8 cellular contexts compared by ENCODE assay signal in genomic region chr16:89246383-89246902, GRCh38. TPM values are rescaled to one million over a fixed set of nuclear protein-coding genes. Genes with fewer than 3 reads are reported as not detected.
DNase-seq lines count a peak whose midpoint lies in the region; ATAC-seq and TF ChIP-seq lines count a peak whose summit lies in the region.

No MANE protein-coding gene starts in this region.

- POLR2A ChIA-PET in AG04449 (lab: Yijun Ruan, JAX) = interaction anchor here (1.2 kb wide), 1 partner anchor 10 kb away, joined by 3 read pairs; no protein-coding TSS in a partner anchor

- H3K27ac ChIP-seq in mammary epithelial cell (ENCODE audit: insufficient read depth, low read depth, low read length) = no peak overlapping the region

- DNase-seq in AG04449 (ENCODE audit: low read depth, low spot score) (no peak), HFFc6 (no peak), mammary epithelial cell (no peak), mesothelial cell of epicardium (ENCODE audit: low spot score in 2 of 2, unreplicated experiment in 2 of 2) (no peak), HT-29 (ENCODE audit: low spot score) (no peak)
- DNase-seq in stimulated activated CD4-positive, alpha-beta T cell treated with anti-CD3 and anti-CD28 coated beads, Interleukin-4, amount 100 ng/mL, for 4 hours = no peak

- H3K27me3 Mint-ChIP-seq in HFFc6 (ENCODE audit: insufficient read depth) = peaks cover 4% of the 10 kb centered on the region
- peaks cover 4% of the 10 kb centered on the region for H3K27me3 Mint-ChIP-seq in mesothelial cell of epicardium (ENCODE audit: low read depth)

- peak overlapping the region; percentile 98 for H3K4me2 ChIP-seq in mammary epithelial cell (ENCODE audit: insufficient read depth, low read depth, low read length)

- no peaks in the 10 kb centered on the region for H3K36me3 ChIP-seq in mammary epithelial cell (ENCODE audit: insufficient read depth, low read length)

- H3K4me3 Mint-ChIP-seq in HFFc6 (peak overlapping the region; percentile 73), mesothelial cell of epicardium (peak overlapping the region; percentile 66)

- no peaks in the 10 kb centered on the region for H4K20me1 ChIP-seq in mammary epithelial cell (ENCODE audit: insufficient read depth, low read length)

- H3K9ac ChIP-seq in mammary epithelial cell (ENCODE audit: insufficient read depth, low read length) = no peak overlapping the region

- no peaks in the 10 kb centered on the region for H3K27me3 ChIP-seq in mammary epithelial cell (ENCODE audit: insufficient read depth, low read length)

- H3K79me2 ChIP-seq in mammary epithelial cell (ENCODE audit: insufficient read depth, low read length) = peaks cover 6% of the 10 kb centered on the region

- CTCF ChIA-PET in AG04449 (lab: Yijun Ruan, JAX) (interaction anchor here (0.9 to 2.5 kb wide), 2 partner anchors 43 to 310 kb away, joined by 3 to 8 read pairs; no protein-coding TSS in a partner anchor), mammary epithelial cell (lab: Charles Lee; ENCODE audit: low non-redundant PET) (no interaction called here)

- H3K27ac Mint-ChIP-seq in HFFc6 = peak overlapping the region; percentile 58
- no peak overlapping the region for H3K27ac Mint-ChIP-seq in mesothelial cell of epicardium

- ATAC-seq in HG03280 (IDR thresholded peaks at IDR 0.05; ENCODE audit: unreplicated experiment) (no peak), GM21737 (IDR thresholded peaks at IDR 0.05; ENCODE audit: unreplicated experiment) (no peak)

- peaks cover 6% of the 10 kb centered on the region for H3K4me1 ChIP-seq in mammary epithelial cell (ENCODE audit: insufficient read depth, low read length)

- in situ Hi-C loops in mammary epithelial cell (cut with MboI; ENCODE audit: low sequenced_read_pairs in 2 of 2) = no loop called here

- intact Hi-C loops in mammary epithelial cell (cut with micrococcal nuclease) = no loop called here

- dilution Hi-C loops in mammary epithelial cell (cut with HindIII; ENCODE audit: low sequenced_read_pairs) = no loop called here

- H3K9me3 ChIP-seq in mammary epithelial cell (replicated peaks; ENCODE audit: insufficient read depth, low read length) = peaks cover 2% of the 10 kb centered on the region

- H2AFZ ChIP-seq in mammary epithelial cell (ENCODE audit: low read depth, low read length) = peak overlapping the region; percentile 85

- BruUV-seq in mammary epithelial cell (replicated peaks; lab: Mats Ljungman, UMichigan) = no TSS peak

- peaks cover 13% of the 10 kb centered on the region for H3K36me3 Mint-ChIP-seq in HFFc6 (ENCODE audit: low read depth)
- peaks cover 7% of the 10 kb centered on the region for H3K36me3 Mint-ChIP-seq in mesothelial cell of epicardium

- peak overlapping the region; percentile 58 for H3K4me3 ChIP-seq in AG04449 (ENCODE audit: low read depth, low read length)
- H3K4me3 ChIP-seq in mammary epithelial cell (replicated peaks in 1 of 3; ENCODE audit: insufficient read depth in 1 of 3, low read depth in 2 of 3, low read length in 3 of 3) = peak overlapping the region; percentile 41 to 58 (median 54)

- peaks cover 18% of the 10 kb centered on the region for H3K9me3 Mint-ChIP-seq in HFFc6
- peaks cover 8% of the 10 kb centered on the region for H3K9me3 Mint-ChIP-seq in mesothelial cell of epicardium

- H3K4me1 Mint-ChIP-seq in HFFc6 (ENCODE audit: low read depth) (no peaks in the 10 kb centered on the region; the same call in 1 of the 2 replicates), mesothelial cell of epicardium (peaks cover 11% of the 10 kb centered on the region)

- TF ChIP-seq CTCF in AG04449 (IDR thresholded peaks at IDR 0.05; ENCODE audit: insufficient read depth, low read length, missing control alignments) = no peak
- no peak for TF ChIP-seq CTCF in HFFc6 (IDR thresholded peaks at IDR 0.05)
- TF ChIP-seq CTCF in mammary epithelial cell (conservative IDR thresholded peaks at IDR 0.05 in 1 of 2, IDR thresholded peaks at IDR 0.05 in 1 of 2; ENCODE audit: extremely low read depth in 1 of 2, insufficient read depth in 1 of 2, low read depth in 1 of 2, low read length in 2 of 2) = no peak
- TF ChIP-seq CTCF in mesothelial cell of epicardium (IDR thresholded peaks at IDR 0.05; ENCODE audit: unreplicated experiment) = no peak

- 62% methylated on average over 13 of the region's 13 CpGs for WGBS in mammary epithelial cell (ENCODE audit: low coverage, missing lambda C conversion rate)

RNA-seq across cellular contexts. Expression of gene ZNF778, which starts 28.9 kb away (rescaled TPM):
- 1 to 10 TPM; 6.8 to 8.1 (median 7.5) TPM for total RNA-seq in HFFc6 (2021; fragmentation: NEBNext Ultra II Directional; extraction: Animal tissue kit (Norgen Biotek cat#: 25700))
- total RNA-seq in mammary epithelial cell (10 to 100 TPM in 1 of 2 donors, 1 to 10 TPM in 1; 8.5 to 10.2 TPM), mesothelial cell of epicardium (8.9 to 12.5 TPM (median 10.4 TPM) in 3 replicates)
- polyA plus RNA-seq in mammary epithelial cell = 4.3 TPM
- polyA minus RNA-seq in mammary epithelial cell = 6.8 TPM
- total RNA-seq in HT-29 (2014; rRNA removed; shearing (Covaris generic)) = 4.2 and 10.6 TPM in 2 replicates

RNA-seq across cellular contexts. Expression of gene SLC22A31, which starts 46.1 kb away (rescaled TPM):
- not detected for total RNA-seq in HFFc6 (2021; fragmentation: NEBNext Ultra II Directional; extraction: Animal tissue kit (Norgen Biotek cat#: 25700))
- total RNA-seq in mammary epithelial cell = under 1 TPM in 1 of 2 donors, not detected in 1; 0.45 TPM
- not detected for polyA plus RNA-seq in mammary epithelial cell
- not detected for polyA minus RNA-seq in mammary epithelial cell
- total RNA-seq in mesothelial cell of epicardium = 1.1 to 1.7 TPM (median 1.1 TPM) in 3 replicates
- total RNA-seq in HT-29 (2014; rRNA removed; shearing (Covaris generic)) = not detected in 2 replicates
